Comparison of ENCODE assay signal across 1 cellular context in genomic region chr17:4143563-4144410, GRCh38.
TF ChIP-seq lines count a peak whose summit lies in the region.

No MANE protein-coding gene starts in this region.

TF ChIP-seq in GM12878, 131 proteins besides CTCF, POLR2A, EP300 and RAD21 (continued from another document and continues in another):
- no peak for TF ChIP-seq EGR1 (IDR thresholded peaks at IDR 0.05; ENCODE audit: borderline replicate concordance in 1 of 2, low read depth in 2 of 2, low read length in 2 of 2)
- TF ChIP-seq, protein P1, sequence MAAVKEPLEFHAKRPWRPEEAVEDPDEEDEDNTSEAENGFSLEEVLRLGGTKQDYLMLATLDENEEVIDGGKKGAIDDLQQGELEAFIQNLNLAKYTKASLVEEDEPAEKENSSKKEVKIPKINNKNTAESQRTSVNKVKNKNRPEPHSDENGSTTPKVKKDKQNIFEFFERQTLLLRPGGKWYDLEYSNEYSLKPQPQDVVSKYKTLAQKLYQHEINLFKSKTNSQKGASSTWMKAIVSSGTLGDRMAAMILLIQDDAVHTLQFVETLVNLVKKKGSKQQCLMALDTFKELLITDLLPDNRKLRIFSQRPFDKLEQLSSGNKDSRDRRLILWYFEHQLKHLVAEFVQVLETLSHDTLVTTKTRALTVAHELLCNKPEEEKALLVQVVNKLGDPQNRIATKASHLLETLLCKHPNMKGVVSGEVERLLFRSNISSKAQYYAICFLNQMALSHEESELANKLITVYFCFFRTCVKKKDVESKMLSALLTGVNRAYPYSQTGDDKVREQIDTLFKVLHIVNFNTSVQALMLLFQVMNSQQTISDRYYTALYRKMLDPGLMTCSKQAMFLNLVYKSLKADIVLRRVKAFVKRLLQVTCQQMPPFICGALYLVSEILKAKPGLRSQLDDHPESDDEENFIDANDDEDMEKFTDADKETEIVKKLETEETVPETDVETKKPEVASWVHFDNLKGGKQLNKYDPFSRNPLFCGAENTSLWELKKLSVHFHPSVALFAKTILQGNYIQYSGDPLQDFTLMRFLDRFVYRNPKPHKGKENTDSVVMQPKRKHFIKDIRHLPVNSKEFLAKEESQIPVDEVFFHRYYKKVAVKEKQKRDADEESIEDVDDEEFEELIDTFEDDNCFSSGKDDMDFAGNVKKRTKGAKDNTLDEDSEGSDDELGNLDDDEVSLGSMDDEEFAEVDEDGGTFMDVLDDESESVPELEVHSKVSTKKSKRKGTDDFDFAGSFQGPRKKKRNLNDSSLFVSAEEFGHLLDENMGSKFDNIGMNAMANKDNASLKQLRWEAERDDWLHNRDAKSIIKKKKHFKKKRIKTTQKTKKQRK (IDR thresholded peaks at IDR 0.05; ENCODE audit: low read depth, low read length): no peak
- peak; percentile 100 for TF ChIP-seq NBN (IDR thresholded peaks at IDR 0.05)
- TF ChIP-seq, protein P2, sequence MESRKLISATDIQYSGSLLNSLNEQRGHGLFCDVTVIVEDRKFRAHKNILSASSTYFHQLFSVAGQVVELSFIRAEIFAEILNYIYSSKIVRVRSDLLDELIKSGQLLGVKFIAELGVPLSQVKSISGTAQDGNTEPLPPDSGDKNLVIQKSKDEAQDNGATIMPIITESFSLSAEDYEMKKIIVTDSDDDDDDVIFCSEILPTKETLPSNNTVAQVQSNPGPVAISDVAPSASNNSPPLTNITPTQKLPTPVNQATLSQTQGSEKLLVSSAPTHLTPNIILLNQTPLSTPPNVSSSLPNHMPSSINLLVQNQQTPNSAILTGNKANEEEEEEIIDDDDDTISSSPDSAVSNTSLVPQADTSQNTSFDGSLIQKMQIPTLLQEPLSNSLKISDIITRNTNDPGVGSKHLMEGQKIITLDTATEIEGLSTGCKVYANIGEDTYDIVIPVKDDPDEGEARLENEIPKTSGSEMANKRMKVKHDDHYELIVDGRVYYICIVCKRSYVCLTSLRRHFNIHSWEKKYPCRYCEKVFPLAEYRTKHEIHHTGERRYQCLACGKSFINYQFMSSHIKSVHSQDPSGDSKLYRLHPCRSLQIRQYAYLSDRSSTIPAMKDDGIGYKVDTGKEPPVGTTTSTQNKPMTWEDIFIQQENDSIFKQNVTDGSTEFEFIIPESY (IDR thresholded peaks at IDR 0.05): no peak
- TF ChIP-seq, protein P3, sequence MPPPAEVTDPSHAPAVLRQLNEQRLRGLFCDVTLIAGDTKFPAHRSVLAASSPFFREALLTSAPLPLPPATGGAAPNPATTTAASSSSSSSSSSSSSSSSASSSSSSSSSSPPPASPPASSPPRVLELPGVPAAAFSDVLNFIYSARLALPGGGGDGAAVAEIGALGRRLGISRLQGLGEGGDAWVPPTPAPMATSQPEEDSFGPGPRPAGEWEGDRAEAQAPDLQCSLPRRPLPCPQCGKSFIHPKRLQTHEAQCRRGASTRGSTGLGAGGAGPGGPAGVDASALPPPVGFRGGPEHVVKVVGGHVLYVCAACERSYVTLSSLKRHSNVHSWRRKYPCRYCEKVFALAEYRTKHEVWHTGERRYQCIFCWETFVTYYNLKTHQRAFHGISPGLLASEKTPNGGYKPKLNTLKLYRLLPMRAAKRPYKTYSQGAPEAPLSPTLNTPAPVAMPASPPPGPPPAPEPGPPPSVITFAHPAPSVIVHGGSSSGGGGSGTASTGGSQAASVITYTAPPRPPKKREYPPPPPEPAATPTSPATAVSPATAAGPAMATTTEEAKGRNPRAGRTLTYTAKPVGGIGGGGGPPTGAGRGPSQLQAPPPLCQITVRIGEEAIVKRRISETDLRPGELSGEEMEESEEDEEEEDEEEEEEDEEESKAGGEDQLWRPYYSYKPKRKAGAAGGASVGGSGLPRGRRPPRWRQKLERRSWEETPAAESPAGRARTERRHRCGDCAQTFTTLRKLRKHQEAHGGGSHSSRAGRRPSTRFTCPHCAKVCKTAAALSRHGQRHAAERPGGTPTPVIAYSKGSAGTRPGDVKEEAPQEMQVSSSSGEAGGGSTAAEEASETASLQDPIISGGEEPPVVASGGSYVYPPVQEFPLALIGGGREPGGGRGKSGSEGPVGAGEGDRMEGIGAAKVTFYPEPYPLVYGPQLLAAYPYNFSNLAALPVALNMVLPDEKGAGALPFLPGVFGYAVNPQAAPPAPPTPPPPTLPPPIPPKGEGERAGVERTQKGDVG (CRISPR knock-in tag; IDR thresholded peaks at IDR 0.05): no peak
- TF ChIP-seq RELA (IDR thresholded peaks at IDR 0.05; ENCODE audit: borderline replicate concordance, partially characterized antibody): peak; percentile 67
- no peak for TF ChIP-seq YBX1 (IDR thresholded peaks at IDR 0.05)
- TF ChIP-seq YY1 (IDR thresholded peaks at IDR 0.05; ENCODE audit: low read depth, low read length): peak; percentile 97
- TF ChIP-seq SIX5 (IDR thresholded peaks at IDR 0.05; ENCODE audit: low read depth, low read length, severe bottlenecking): no peak
- TF ChIP-seq MYB (IDR thresholded peaks at IDR 0.05; ENCODE audit: borderline replicate concordance, low read depth, low read length): no peak
- no peak for TF ChIP-seq SMAD1 (IDR thresholded peaks at IDR 0.05; ENCODE audit: low read depth, partially characterized antibody)
- peak; percentile 94 for TF ChIP-seq MLLT1 (IDR thresholded peaks at IDR 0.05)
- TF ChIP-seq TBL1XR1 (IDR thresholded peaks at IDR 0.05; ENCODE audit: low read depth, low read length): no peak
- peak; percentile 78; the same call in 1 of the 2 replicates for TF ChIP-seq CBFB (IDR thresholded peaks at IDR 0.05; ENCODE audit: low read depth)
- no peak for TF ChIP-seq RCOR1 (conservative IDR thresholded peaks at IDR 0.05; ENCODE audit: low read depth, low read length)
- TF ChIP-seq JUND (IDR thresholded peaks at IDR 0.05; ENCODE audit: low read depth, low read length): peak; percentile 86
- 0 out of 2 replicates have a peak, but pooled peaks have one; percentile 4 for TF ChIP-seq ZNF24 (IDR thresholded peaks at IDR 0.05)
- no peak for TF ChIP-seq NFXL1 (IDR thresholded peaks at IDR 0.05; ENCODE audit: borderline replicate concordance)
- TF ChIP-seq BCL3 (IDR thresholded peaks at IDR 0.05; ENCODE audit: borderline replicate concordance, insufficient read depth, low read depth, low read length, poor library complexity, severe bottlenecking): no peak
- TF ChIP-seq, protein P4, sequence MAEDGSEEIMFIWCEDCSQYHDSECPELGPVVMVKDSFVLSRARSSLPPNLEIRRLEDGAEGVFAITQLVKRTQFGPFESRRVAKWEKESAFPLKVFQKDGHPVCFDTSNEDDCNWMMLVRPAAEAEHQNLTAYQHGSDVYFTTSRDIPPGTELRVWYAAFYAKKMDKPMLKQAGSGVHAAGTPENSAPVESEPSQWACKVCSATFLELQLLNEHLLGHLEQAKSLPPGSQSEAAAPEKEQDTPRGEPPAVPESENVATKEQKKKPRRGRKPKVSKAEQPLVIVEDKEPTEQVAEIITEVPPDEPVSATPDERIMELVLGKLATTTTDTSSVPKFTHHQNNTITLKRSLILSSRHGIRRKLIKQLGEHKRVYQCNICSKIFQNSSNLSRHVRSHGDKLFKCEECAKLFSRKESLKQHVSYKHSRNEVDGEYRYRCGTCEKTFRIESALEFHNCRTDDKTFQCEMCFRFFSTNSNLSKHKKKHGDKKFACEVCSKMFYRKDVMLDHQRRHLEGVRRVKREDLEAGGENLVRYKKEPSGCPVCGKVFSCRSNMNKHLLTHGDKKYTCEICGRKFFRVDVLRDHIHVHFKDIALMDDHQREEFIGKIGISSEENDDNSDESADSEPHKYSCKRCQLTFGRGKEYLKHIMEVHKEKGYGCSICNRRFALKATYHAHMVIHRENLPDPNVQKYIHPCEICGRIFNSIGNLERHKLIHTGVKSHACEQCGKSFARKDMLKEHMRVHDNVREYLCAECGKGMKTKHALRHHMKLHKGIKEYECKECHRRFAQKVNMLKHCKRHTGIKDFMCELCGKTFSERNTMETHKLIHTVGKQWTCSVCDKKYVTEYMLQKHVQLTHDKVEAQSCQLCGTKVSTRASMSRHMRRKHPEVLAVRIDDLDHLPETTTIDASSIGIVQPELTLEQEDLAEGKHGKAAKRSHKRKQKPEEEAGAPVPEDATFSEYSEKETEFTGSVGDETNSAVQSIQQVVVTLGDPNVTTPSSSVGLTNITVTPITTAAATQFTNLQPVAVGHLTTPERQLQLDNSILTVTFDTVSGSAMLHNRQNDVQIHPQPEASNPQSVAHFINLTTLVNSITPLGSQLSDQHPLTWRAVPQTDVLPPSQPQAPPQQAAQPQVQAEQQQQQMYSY (CRISPR knock-in tag; IDR thresholded peaks at IDR 0.05): peak; percentile 45; the same call in 1 of the 2 replicates
- TF ChIP-seq CHD2 (IDR thresholded peaks at IDR 0.05; ENCODE audit: borderline replicate concordance, low read depth, low read length): peak; percentile 80
- no peak for TF ChIP-seq SMC3 (IDR thresholded peaks at IDR 0.05; ENCODE audit: borderline replicate concordance, low read length)
- no peak; the same call in 1 of the 2 replicates for TF ChIP-seq TARDBP (IDR thresholded peaks at IDR 0.05; ENCODE audit: borderline replicate concordance)
- no peak; the same call in 1 of the 2 replicates for TF ChIP-seq MAX (IDR thresholded peaks at IDR 0.05; ENCODE audit: low read depth, low read length)
- no peak for TF ChIP-seq NR2F1 (conservative IDR thresholded peaks at IDR 0.05)
- TF ChIP-seq NKRF (conservative IDR thresholded peaks at IDR 0.05): peak; percentile 54
- TF ChIP-seq, protein P5, sequence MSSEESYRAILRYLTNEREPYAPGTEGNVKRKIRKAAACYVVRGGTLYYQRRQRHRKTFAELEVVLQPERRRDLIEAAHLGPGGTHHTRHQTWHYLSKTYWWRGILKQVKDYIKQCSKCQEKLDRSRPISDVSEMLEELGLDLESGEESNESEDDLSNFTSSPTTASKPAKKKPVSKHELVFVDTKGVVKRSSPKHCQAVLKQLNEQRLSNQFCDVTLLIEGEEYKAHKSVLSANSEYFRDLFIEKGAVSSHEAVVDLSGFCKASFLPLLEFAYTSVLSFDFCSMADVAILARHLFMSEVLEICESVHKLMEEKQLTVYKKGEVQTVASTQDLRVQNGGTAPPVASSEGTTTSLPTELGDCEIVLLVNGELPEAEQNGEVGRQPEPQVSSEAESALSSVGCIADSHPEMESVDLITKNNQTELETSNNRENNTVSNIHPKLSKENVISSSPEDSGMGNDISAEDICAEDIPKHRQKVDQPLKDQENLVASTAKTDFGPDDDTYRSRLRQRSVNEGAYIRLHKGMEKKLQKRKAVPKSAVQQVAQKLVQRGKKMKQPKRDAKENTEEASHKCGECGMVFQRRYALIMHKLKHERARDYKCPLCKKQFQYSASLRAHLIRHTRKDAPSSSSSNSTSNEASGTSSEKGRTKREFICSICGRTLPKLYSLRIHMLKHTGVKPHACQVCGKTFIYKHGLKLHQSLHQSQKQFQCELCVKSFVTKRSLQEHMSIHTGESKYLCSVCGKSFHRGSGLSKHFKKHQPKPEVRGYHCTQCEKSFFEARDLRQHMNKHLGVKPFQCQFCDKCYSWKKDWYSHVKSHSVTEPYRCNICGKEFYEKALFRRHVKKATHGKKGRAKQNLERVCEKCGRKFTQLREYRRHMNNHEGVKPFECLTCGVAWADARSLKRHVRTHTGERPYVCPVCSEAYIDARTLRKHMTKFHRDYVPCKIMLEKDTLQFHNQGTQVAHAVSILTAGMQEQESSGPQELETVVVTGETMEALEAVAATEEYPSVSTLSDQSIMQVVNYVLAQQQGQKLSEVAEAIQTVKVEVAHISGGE (CRISPR knock-in tag; IDR thresholded peaks at IDR 0.05): no peak
- TF ChIP-seq, protein P6, sequence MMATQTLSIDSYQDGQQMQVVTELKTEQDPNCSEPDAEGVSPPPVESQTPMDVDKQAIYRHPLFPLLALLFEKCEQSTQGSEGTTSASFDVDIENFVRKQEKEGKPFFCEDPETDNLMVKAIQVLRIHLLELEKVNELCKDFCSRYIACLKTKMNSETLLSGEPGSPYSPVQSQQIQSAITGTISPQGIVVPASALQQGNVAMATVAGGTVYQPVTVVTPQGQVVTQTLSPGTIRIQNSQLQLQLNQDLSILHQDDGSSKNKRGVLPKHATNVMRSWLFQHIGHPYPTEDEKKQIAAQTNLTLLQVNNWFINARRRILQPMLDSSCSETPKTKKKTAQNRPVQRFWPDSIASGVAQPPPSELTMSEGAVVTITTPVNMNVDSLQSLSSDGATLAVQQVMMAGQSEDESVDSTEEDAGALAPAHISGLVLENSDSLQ (IDR thresholded peaks at IDR 0.05): peak; percentile 85; the same call in 1 of the 2 replicates
- TF ChIP-seq BHLHE40 (IDR thresholded peaks at IDR 0.05; ENCODE audit: borderline replicate concordance in 1 of 2, low read depth in 2 of 2, low read length in 1 of 2): peak; percentile 30 to 72
- no peak for TF ChIP-seq NFYA (IDR thresholded peaks at IDR 0.05; ENCODE audit: borderline replicate concordance, low read depth, low read length)
- TF ChIP-seq POLR2AphosphoS2 (IDR thresholded peaks at IDR 0.05; ENCODE audit: low read depth, low read length): peak; percentile 83
- no peak for TF ChIP-seq STAT3 (IDR thresholded peaks at IDR 0.05; ENCODE audit: low read depth, low read length)
